ENCODE assay signal across 15 cellular contexts in the genomic region with DNA sequence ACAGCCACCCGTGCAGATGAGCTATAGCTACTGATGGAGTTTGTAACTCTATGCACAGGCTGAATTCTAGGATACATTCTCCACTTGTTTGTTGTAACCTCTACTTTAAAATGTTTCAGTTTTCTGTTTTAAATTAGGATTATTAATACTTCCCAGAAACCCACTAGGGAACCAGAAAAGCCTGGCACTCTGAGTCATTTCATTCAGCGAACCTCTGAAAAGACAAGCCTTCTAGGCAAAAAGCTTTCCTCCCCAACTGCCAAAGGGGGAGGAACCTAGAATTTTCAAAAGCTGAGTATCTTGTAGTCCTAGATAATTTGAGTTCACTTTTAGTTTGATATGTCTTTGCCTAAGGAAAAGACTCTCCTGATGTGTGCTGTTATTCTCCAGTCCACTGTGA. TPM values are rescaled to one million over a fixed set of nuclear protein-coding genes. Genes with fewer than 3 reads are reported as not detected.
A peak's percentile ranks its signal among the peaks of the same experiment; 100 is the strongest.
DNase-seq lines count a peak whose midpoint lies in the region; ATAC-seq and TF ChIP-seq lines count a peak whose summit lies in the region.
"Had no signal": no experiment of that assay in that cellular context is flagged by ENCODE, and none has a peak within 500 bp of the region (broad histone marks: within the 10 kb centered on the region; RNA-seq: fewer than 3 reads in every experiment).

No MANE protein-coding gene starts in this region.

- peak; percentile 38 to 81 for ATAC-seq in left cardiac atrium
- no peak for ATAC-seq in lower lobe of right lung
- ATAC-seq in upper lobe of right lung = no peak
- no peak for ATAC-seq in GM18861 (IDR thresholded peaks at IDR 0.05; ENCODE audit: unreplicated experiment)
- ATAC-seq: gastrocnemius medialis, GM23338 had no signal

- H3K9me3 ChIP-seq in lower lobe of right lung = no peaks in the 10 kb centered on the region
- no peaks in the 10 kb centered on the region for H3K9me3 ChIP-seq in upper lobe of right lung
- H3K9me3 ChIP-seq: gastrocnemius medialis, ovary had no signal

- peak overlapping the region; percentile 13 for H3K27ac ChIP-seq in lower lobe of right lung
- peak overlapping the region; percentile 2 for H3K27ac ChIP-seq in upper lobe of right lung
- H3K27ac ChIP-seq: BLaER1, gastrocnemius medialis, ovary had no signal

- H3K4me3 ChIP-seq in astrocyte of the spinal cord (ENCODE audit: low read depth, low read length) (no peak overlapping the region), lower lobe of right lung (no peak overlapping the region), upper lobe of right lung (no peak overlapping the region)
- H3K4me3 ChIP-seq: BLaER1, gastrocnemius medialis, GM23338, ovary had no signal

- TF ChIP-seq CTCF in astrocyte of the spinal cord (IDR thresholded peaks at IDR 0.05; ENCODE audit: low read depth, low read length) (no peak), lower lobe of right lung (IDR thresholded peaks at IDR 0.05) (no peak), upper lobe of right lung (IDR thresholded peaks at IDR 0.05) (no peak)

- intact Hi-C loops in left cardiac atrium (cut with DNase I) (no loop called here), cardiac septum (cut with DNase I) (no loop called here), lower lobe of right lung (cut with DNase I) (no loop called here), upper lobe of right lung (cut with DNase I) (no loop called here)

- H3K27me3 ChIP-seq in lower lobe of right lung (ENCODE audit: low read depth) = no peaks in the 10 kb centered on the region
- H3K27me3 ChIP-seq in upper lobe of right lung = no peaks in the 10 kb centered on the region
- H3K27me3 ChIP-seq: BLaER1, gastrocnemius medialis, ovary had no signal

- H3K4me1 ChIP-seq in lower lobe of right lung = no peaks in the 10 kb centered on the region
- H3K4me1 ChIP-seq in upper lobe of right lung = no peaks in the 10 kb centered on the region
- H3K4me1 ChIP-seq: BLaER1 had no signal

- H3K36me3 ChIP-seq in lower lobe of right lung (peaks cover 49% of the 10 kb centered on the region), upper lobe of right lung (peaks cover 40% of the 10 kb centered on the region)
- H3K36me3 ChIP-seq: ovary had no signal

- in situ Hi-C loops in astrocyte of the spinal cord (cut with HindIII; ENCODE audit: low sequenced_read_pairs) = no loop called here

- DNase-seq in left cardiac atrium (no peak), cardiac septum (ENCODE audit: low spot score) (no peak), astrocyte of the spinal cord (ENCODE audit: low read depth, low spot score) (peak; percentile 70), lower lobe of right lung (no peak), upper lobe of right lung (no peak), HT-29 (ENCODE audit: low spot score) (no peak)
- DNase-seq in activated CD4-positive, alpha-beta T cell treated with anti-CD3 and anti-CD28 coated beads for 48 hours = no peak
- DNase-seq: activated CD8-positive, alpha-beta memory T cell treated with anti-CD3 and anti-CD28 coated beads, Interleukin-2, amount 50 U/mL, for 4 hours; gastrocnemius medialis; ovary; stimulated activated CD4-positive, alpha-beta T cell treated with anti-CD3 and anti-CD28 coated beads, Interleukin-4, amount 100 ng/mL, for 4 hours; T-helper 9 cell had no signal

RNA-seq across cellular contexts. Expression of a gene that starts 43.2 kb away (rescaled TPM):
- total RNA-seq in left cardiac atrium (10 to 100 TPM; 30.5 to 42.7 TPM), cardiac septum (35.3 TPM), lower lobe of right lung (50.9 TPM), upper lobe of right lung (48.9 TPM)
- 14.8 and 16.5 TPM in 2 replicates for total RNA-seq in HT-29 (2014; rRNA removed; shearing (Covaris generic))

Comparison
In these comparisons a context has a peak if more than half of its experiments do, and no peak if none do; other contexts are left out.
1. ATAC-seq: peak in left cardiac atrium (2 of 2); none in lower lobe of right lung (0 of 2), upper lobe of right lung (single experiment) and GM18861 (single experiment).